14 cellular contexts compared by ENCODE assay signal in genomic region chr5:173733831-173734491, GRCh38.
DNase-seq lines count a peak whose midpoint lies in the region; ATAC-seq, FAIRE-seq and TF ChIP-seq lines count a peak whose summit lies in the region.
"Had no signal": no experiment of that assay in that cellular context is flagged by ENCODE, and none has a peak within 500 bp of the region (broad histone marks: within the 10 kb centered on the region; RNA-seq: fewer than 3 reads in every experiment).

No MANE protein-coding gene starts in this region.

- intact Hi-C loops in mucosa of descending colon (cut with DNase I, micrococcal nuclease) = no loop called here

- H3K9me3 ChIP-seq in mucosa of descending colon = no peaks in the 10 kb centered on the region
- H3K9me3 ChIP-seq: left lung had no signal

- H3K4me3 ChIP-seq in mucosa of descending colon = no peak overlapping the region
- H3K4me3 ChIP-seq: left lung had no signal

- no peak for TF ChIP-seq CTCF in mucosa of descending colon (IDR thresholded peaks at IDR 0.05)

- ATAC-seq in GM18505 (IDR thresholded peaks at IDR 0.05; ENCODE audit: unreplicated experiment) = peak; percentile 45
- peak; percentile 49 for ATAC-seq in GM21390 (IDR thresholded peaks at IDR 0.05; ENCODE audit: unreplicated experiment)
- ATAC-seq in HG03354 (IDR thresholded peaks at IDR 0.05; ENCODE audit: poor library complexity, severe bottlenecking, unreplicated experiment) = peak; percentile 60
- peak; percentile 9 for ATAC-seq in mucosa of descending colon
- ATAC-seq: HCT116, left lung had no signal

- TF ChIP-seq POLR2A in GM18505 (IDR thresholded peaks at IDR 0.05; ENCODE audit: borderline replicate concordance, extremely low read depth, insufficient read depth, insufficient read length) = peak; percentile 50

- no peak for FAIRE-seq in RCC 7860 (lab: Jason Lieb, UNC)
- FAIRE-seq: small intestine had no signal

- no peak for DNase-seq in mucosa of descending colon
- no peak for DNase-seq in RCC 7860 (ENCODE audit: low spot score)
- DNase-seq in HuH-7.5 (ENCODE audit: low spot score) = no peak
- no peak for DNase-seq in NCI-H2227 treated with DMSO at 0.1 percent for 48 hours (lab: John Stamatoyannopoulos, UW)
- DNase-seq in mesenteric fat pad (ENCODE audit: low spot score) = no peak
- DNase-seq: activated CD4-positive, alpha-beta T cell treated with anti-CD3 and anti-CD28 coated beads, Interleukin-2, amount 50 U/mL, for 48 hours; Kasumi-1; left lung; OCI-M1; small intestine had no signal

- no peaks in the 10 kb centered on the region for H3K36me3 ChIP-seq in mucosa of descending colon (ENCODE audit: low read depth)
- H3K36me3 ChIP-seq: left lung had no signal

- no peaks in the 10 kb centered on the region for H3K4me1 ChIP-seq in mucosa of descending colon (ENCODE audit: low read depth)
- H3K4me1 ChIP-seq: left lung had no signal

Comparison
In these comparisons a context has a peak if more than half of its experiments do, and no peak if none do; other contexts are left out.
1. ATAC-seq: peak in every context shown above with its lines; median percentile 60 in HG03354; 49 in GM21390; 45 in GM18505; 9 in mucosa of descending colon.